In the genomic region with DNA sequence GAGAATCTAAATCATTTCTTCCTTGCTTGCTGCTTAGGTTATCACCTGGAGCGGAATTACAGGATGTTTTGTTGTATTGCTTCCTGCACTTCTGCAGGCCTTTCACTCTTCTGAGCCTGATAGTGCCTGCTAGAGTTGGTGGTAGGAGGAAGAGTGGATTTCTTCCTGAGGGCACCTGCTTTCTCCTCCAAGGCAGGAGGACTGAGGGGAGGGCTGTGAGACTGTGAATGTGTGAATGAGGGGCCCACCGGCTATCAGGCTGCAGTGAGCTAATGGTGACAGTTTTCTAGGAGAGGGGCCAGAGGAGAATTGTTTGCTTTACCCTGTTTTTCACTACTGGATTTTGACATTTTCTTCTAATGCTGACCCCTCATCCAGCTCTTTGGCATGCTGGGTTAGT, we compare ENCODE assay signal across 9 cellular contexts. TPM values are rescaled to one million over a fixed set of nuclear protein-coding genes. Genes with fewer than 3 reads are reported as not detected.
DNase-seq lines count a peak whose midpoint lies in the region; ATAC-seq and TF ChIP-seq lines count a peak whose summit lies in the region.
"Had no signal": no experiment of that assay in that cellular context is flagged by ENCODE, and none has a peak within 500 bp of the region (broad histone marks: within the 10 kb centered on the region; RNA-seq: fewer than 3 reads in every experiment).

No MANE protein-coding gene starts in this region.

- TF ChIP-seq CTCF in heart right ventricle (IDR thresholded peaks at IDR 0.05) (no peak), coronary artery (IDR thresholded peaks at IDR 0.05) (no peak), vagina (IDR thresholded peaks at IDR 0.05) (no peak)

- POLR2A ChIA-PET in naive thymus-derived CD8-positive, alpha-beta T cell (lab: Charles Lee) = no interaction called here

- 69 to 78% methylated on average over 2 of the region's 2 CpGs for WGBS in heart right ventricle, 2 donors

- peak overlapping the region in 8 of 10 donors; percentile 13 to 80 (median 72) for H3K4me3 Mint-ChIP-seq in naive thymus-derived CD8-positive, alpha-beta T cell

- peaks cover 15 to 64% (median 36%) of the 10 kb centered on the region in 9 donors for H3K4me1 ChIP-seq in heart right ventricle
- peaks cover 42% of the 10 kb centered on the region for H3K4me1 ChIP-seq in vagina

- no peak for DNase-seq in heart right ventricle
- DNase-seq in left ventricle myocardium superior = no peak
- no peak for DNase-seq in coronary artery (ENCODE audit: low spot score)
- no peak for DNase-seq in naive thymus-derived CD8-positive, alpha-beta T cell
- DNase-seq in vagina (ENCODE audit: extremely low spot score in 2 of 2) = no peak
- no peak for DNase-seq in epidermal melanocyte (ENCODE audit: insufficient read length, low spot score)
- no peak for DNase-seq in KG1 (lab: John Stamatoyannopoulos, UW)
- no peak for DNase-seq in foreskin melanocyte
- DNase-seq: activated CD4-positive, alpha-beta T cell treated with anti-CD3 and anti-CD28 coated beads for 36 hours had no signal

- no peak for TF ChIP-seq POLR2A in vagina (IDR thresholded peaks at IDR 0.05)

- H3K27me3 Mint-ChIP-seq in naive thymus-derived CD8-positive, alpha-beta T cell = peaks cover 11 to 32% (median 24%) of the 10 kb centered on the region in 5 donors

- H3K9me3 ChIP-seq in heart right ventricle (no peaks in the 10 kb centered on the region), vagina (no peaks in the 10 kb centered on the region)

- ATAC-seq in heart right ventricle (no peak), left ventricle myocardium superior (no peak)
- no peak for ATAC-seq in naive thymus-derived CD8-positive, alpha-beta T cell

- H3K27me3 ChIP-seq in heart right ventricle (peaks cover 0 to 28% (median 0%) of the 10 kb centered on the region in 7 donors), vagina (no peaks in the 10 kb centered on the region)

- peaks cover 0 to 3% (median 2%) of the 10 kb centered on the region in 3 donors for H3K36me3 Mint-ChIP-seq in naive thymus-derived CD8-positive, alpha-beta T cell

- H3K36me3 ChIP-seq in heart right ventricle (peaks cover 0 to 6% (median 0%) of the 10 kb centered on the region in 9 donors), vagina (peaks cover 0 to 5% of the 10 kb centered on the region in 2 donors)

- peaks cover 2 to 9% (median 9%) of the 10 kb centered on the region in 4 donors for H3K4me1 Mint-ChIP-seq in naive thymus-derived CD8-positive, alpha-beta T cell

- intact Hi-C loops in heart right ventricle (cut with DNase I) (loop anchor here in 7 of 10 donors (5.0 to 10.0 kb wide), 5 partner anchors 34 to 101 kb away; a partner anchor contains a TSS), left ventricle myocardium superior (cut with micrococcal nuclease) (no loop called here), vagina (cut with DNase I) (loop anchor here (5.0 to 10.0 kb wide), 2 partner anchors 39 to 101 kb away; a partner anchor contains a TSS)

- peak overlapping the region in 3 of 10 donors; percentile 52 to 69 (median 68) for H3K4me3 ChIP-seq in heart right ventricle
- peak overlapping the region; percentile 74 for H3K4me3 ChIP-seq in coronary artery
- H3K4me3 ChIP-seq in vagina = no peak overlapping the region

- no peaks in the 10 kb centered on the region for H3K9me3 Mint-ChIP-seq in naive thymus-derived CD8-positive, alpha-beta T cell

- no peak overlapping the region for H3K27ac Mint-ChIP-seq in naive thymus-derived CD8-positive, alpha-beta T cell
- H3K27ac Mint-ChIP-seq: activated CD4-positive, alpha-beta T cell treated with anti-CD3 and anti-CD28 coated beads for 36 hours had no signal

- H3K27ac ChIP-seq in heart right ventricle (peak overlapping the region; percentile 53 to 91 (median 86)), coronary artery (peak overlapping the region; percentile 95 to 96), vagina (peak overlapping the region; percentile 96)

RNA-seq across cellular contexts. Expression of a gene that starts 39.0 kb away (rescaled TPM):
- total RNA-seq in heart right ventricle (10 to 100 TPM in 9 of 10 donors, 1 to 10 TPM in 1; 5.6 to 36.8 (median 28.6) TPM), left ventricle myocardium superior (19.6 TPM), vagina (36.8 TPM)
- polyA plus RNA-seq in heart right ventricle = 1 to 10 TPM; 4.7 to 5.6 TPM
- 1 to 10 TPM in 1 of 2 experiments, under 1 TPM in 1; 0.80 to 1.2 TPM for total RNA-seq in naive thymus-derived CD8-positive, alpha-beta T cell
- 1 to 10 TPM in 1 of 3 donors, under 1 TPM in 2; 0.27 to 5.7 (median 0.81) TPM for polyA plus RNA-seq in naive thymus-derived CD8-positive, alpha-beta T cell

RNA-seq across cellular contexts. Expression of a gene that starts 49.1 kb away (rescaled TPM):
- total RNA-seq in heart right ventricle (100 to 1,000 TPM; 128 to 191 (median 171) TPM), left ventricle myocardium superior (189 TPM), vagina (19.4 TPM)
- 10 to 100 TPM; 27.4 to 46.4 TPM for polyA plus RNA-seq in heart right ventricle
- 10 to 100 TPM; 20.0 to 20.5 TPM for total RNA-seq in naive thymus-derived CD8-positive, alpha-beta T cell
- 10 to 100 TPM; 22.4 to 26.1 (median 24.5) TPM for polyA plus RNA-seq in naive thymus-derived CD8-positive, alpha-beta T cell

RNA-seq across cellular contexts. Expression of a gene that starts 57.4 kb away (rescaled TPM):
- total RNA-seq in heart right ventricle = 1 to 10 TPM in 8 of 10 donors, under 1 TPM in 2; 0.48 to 4.1 (median 1.6) TPM
- 1 to 10 TPM; 3.0 to 3.2 TPM for polyA plus RNA-seq in heart right ventricle
- total RNA-seq in left ventricle myocardium superior = 1.0 TPM
- total RNA-seq in naive thymus-derived CD8-positive, alpha-beta T cell = not detected
- not detected for polyA plus RNA-seq in naive thymus-derived CD8-positive, alpha-beta T cell
- 1.5 TPM for total RNA-seq in vagina
- total RNA-seq: activated CD4-positive, alpha-beta T cell treated with anti-CD3 and anti-CD28 coated beads for 36 hours had no signal
